22 cellular contexts compared by ENCODE assay signal in genomic region chr1:31099283-31100063, GRCh38. TPM values are rescaled to one million over a fixed set of nuclear protein-coding genes. Genes with fewer than 3 reads are reported as not detected.
A peak's percentile ranks its signal among the peaks of the same experiment; 100 is the strongest.
DNase-seq lines count a peak whose midpoint lies in the region; ATAC-seq and TF ChIP-seq lines count a peak whose summit lies in the region.
"Had no signal": no experiment of that assay in that cellular context is flagged by ENCODE, and none has a peak within 500 bp of the region (broad histone marks: within the 10 kb centered on the region; RNA-seq: fewer than 3 reads in every experiment).

No MANE protein-coding gene starts in this region.

- H3K4me1 Mint-ChIP-seq in Caco-2 (ENCODE audit: low read depth, unreplicated experiment) (peaks cover 6% of the 10 kb centered on the region), WTC11 (peaks cover 8% of the 10 kb centered on the region), osteocyte (ENCODE audit: unreplicated experiment) (peaks cover 47% of the 10 kb centered on the region), HFFc6 (ENCODE audit: low read depth) (peaks cover 38% of the 10 kb centered on the region)

- BruUV-seq in Caco-2 (replicated peaks; lab: Mats Ljungman, UMichigan): no TSS peak

- TF ChIP-seq CTCF in Caco-2 (IDR thresholded peaks at IDR 0.05; ENCODE audit: insufficient read depth in 1 of 2, low read depth in 1 of 2, low read length in 1 of 2, severe bottlenecking in 1 of 2, unreplicated experiment in 1 of 2): no peak
- TF ChIP-seq CTCF in WTC11 (IDR thresholded peaks at IDR 0.05): no peak
- TF ChIP-seq CTCF in osteocyte (IDR thresholded peaks at IDR 0.05): no peak
- TF ChIP-seq CTCF in left ventricle myocardium inferior (IDR thresholded peaks at IDR 0.05; ENCODE audit: borderline replicate concordance): no peak
- no peak for TF ChIP-seq CTCF in HFFc6 (IDR thresholded peaks at IDR 0.05)

- H3K4me3 Mint-ChIP-seq in Caco-2 (ENCODE audit: unreplicated experiment): no peak overlapping the region
- no peak overlapping the region for H3K4me3 Mint-ChIP-seq in WTC11
- H3K4me3 Mint-ChIP-seq in osteocyte (ENCODE audit: unreplicated experiment): no peak overlapping the region
- H3K4me3 Mint-ChIP-seq in HFFc6: no peak overlapping the region
- H3K4me3 Mint-ChIP-seq: endodermal cell; stimulated activated naive CD8-positive, alpha-beta T cell treated with anti-CD3 and anti-CD28 coated beads, Interleukin-15, Interleukin-2, amounts not matched to agents 100 ng/mL and 50 ng/mL, for 24 hours; type B pancreatic cell had no signal

- H3K36me3 ChIP-seq in Caco-2 (ENCODE audit: control insufficient read depth, insufficient read depth, low read length) (no peaks in the 10 kb centered on the region), left ventricle myocardium inferior (no peaks in the 10 kb centered on the region)
- H3K36me3 ChIP-seq: esophagus squamous epithelium, HAP-1, MG63, neutrophil had no signal

- CTCF ChIA-PET in Caco-2 (lab: Charles Lee): no interaction called here
- CTCF ChIA-PET in WTC11 (lab: Charles Lee): interaction anchor here (0.7 kb wide), 1 partner anchor 259 kb away, joined by 3 read pairs; no protein-coding TSS in a partner anchor

- H3K9me3 ChIP-seq in Caco-2: no peaks in the 10 kb centered on the region
- H3K9me3 ChIP-seq in left ventricle myocardium inferior (replicated peaks): no peaks in the 10 kb centered on the region
- H3K9me3 ChIP-seq: esophagus squamous epithelium, HAP-1, MG63, neutrophil had no signal

- intact Hi-C loops in Caco-2 (cut with micrococcal nuclease; ENCODE audit: unreplicated experiment): no loop called here
- intact Hi-C loops in left ventricle myocardium inferior (cut with micrococcal nuclease): no loop called here

- H3K4me1 ChIP-seq in Caco-2: peaks cover 12% of the 10 kb centered on the region
- H3K4me1 ChIP-seq in left ventricle myocardium inferior: peaks cover 16% of the 10 kb centered on the region

- no peaks in the 10 kb centered on the region for H3K36me3 Mint-ChIP-seq in Caco-2 (ENCODE audit: insufficient read depth, unreplicated experiment)
- H3K36me3 Mint-ChIP-seq in WTC11: no peaks in the 10 kb centered on the region
- H3K36me3 Mint-ChIP-seq in osteocyte (ENCODE audit: unreplicated experiment): no peaks in the 10 kb centered on the region
- no peaks in the 10 kb centered on the region for H3K36me3 Mint-ChIP-seq in HFFc6 (ENCODE audit: low read depth)
- H3K36me3 Mint-ChIP-seq: type B pancreatic cell had no signal

- H3K9me3 Mint-ChIP-seq in Caco-2 (ENCODE audit: unreplicated experiment) (no peaks in the 10 kb centered on the region), WTC11 (no peaks in the 10 kb centered on the region), osteocyte (ENCODE audit: unreplicated experiment) (no peaks in the 10 kb centered on the region), HFFc6 (no peaks in the 10 kb centered on the region)
- H3K9me3 Mint-ChIP-seq: endodermal cell; stimulated activated naive CD8-positive, alpha-beta T cell treated with anti-CD3 and anti-CD28 coated beads, Interleukin-15, Interleukin-2, amounts not matched to agents 100 ng/mL and 50 ng/mL, for 24 hours; type B pancreatic cell had no signal

- H3K4me3 ChIP-seq in Caco-2 (ENCODE audit: low read depth, low read length) (no peak overlapping the region), left ventricle myocardium inferior (no peak overlapping the region)
- H3K4me3 ChIP-seq: coronary artery, esophagus squamous epithelium, HAP-1, MG63 had no signal

- DNase-seq in Caco-2 (peak; percentile 24 to 46), WTC11 (ENCODE audit: low spot score) (no peak), left lobe of liver (ENCODE audit: low spot score) (peak; percentile 76), osteocyte (ENCODE audit: extremely low spot score, unreplicated experiment) (no peak), AML-193 (lab: John Stamatoyannopoulos, UW) (no peak), left ventricle myocardium inferior (no peak), HFFc6 (no peak)
- DNase-seq: activated gamma-delta T cell, endodermal cell, esophagus squamous epithelium, left ventricle myocardium superior, MG63, NCI-H1436, NCI-H526, retina had no signal

- POLR2A ChIA-PET in Caco-2 (lab: Charles Lee): no interaction called here
- POLR2A ChIA-PET in WTC11 (lab: Charles Lee): no interaction called here

- H3K27me3 Mint-ChIP-seq in Caco-2 (ENCODE audit: insufficient read depth, unreplicated experiment) (no peaks in the 10 kb centered on the region), WTC11 (ENCODE audit: low read depth) (no peaks in the 10 kb centered on the region), osteocyte (ENCODE audit: unreplicated experiment) (no peaks in the 10 kb centered on the region), HFFc6 (ENCODE audit: insufficient read depth) (no peaks in the 10 kb centered on the region)
- H3K27me3 Mint-ChIP-seq: stimulated activated naive CD8-positive, alpha-beta T cell treated with anti-CD3 and anti-CD28 coated beads, Interleukin-15, Interleukin-2, amounts not matched to agents 100 ng/mL and 50 ng/mL, for 24 hours; type B pancreatic cell had no signal

- H3K27me3 ChIP-seq in Caco-2 (replicated peaks; ENCODE audit: control insufficient read depth, insufficient read depth, low read length) (no peaks in the 10 kb centered on the region), left ventricle myocardium inferior (ENCODE audit: low read depth) (no peaks in the 10 kb centered on the region)
- H3K27me3 ChIP-seq: esophagus squamous epithelium, MG63, neutrophil had no signal

- ATAC-seq in WTC11 (no peak), left lobe of liver (peak; percentile 80), GM21717 (IDR thresholded peaks at IDR 0.05; ENCODE audit: unreplicated experiment) (no peak)
- ATAC-seq: left ventricle myocardium superior, SK-N-SH treated with all-trans-retinoic acid at 6 μM for 48 hours had no signal

- H3K27ac ChIP-seq in left ventricle myocardium inferior (replicated peaks): no peak overlapping the region
- H3K27ac ChIP-seq: coronary artery, esophagus squamous epithelium, neutrophil had no signal

- H3K27ac Mint-ChIP-seq in Caco-2 (ENCODE audit: unreplicated experiment): peak overlapping the region; percentile 32
- peak overlapping the region; percentile 80; the same call in 1 of the 2 replicates for H3K27ac Mint-ChIP-seq in WTC11
- H3K27ac Mint-ChIP-seq in osteocyte (ENCODE audit: unreplicated experiment): peak overlapping the region; percentile 70
- no peak overlapping the region for H3K27ac Mint-ChIP-seq in HFFc6
- H3K27ac Mint-ChIP-seq: endodermal cell; stimulated activated naive CD8-positive, alpha-beta T cell treated with anti-CD3 and anti-CD28 coated beads, Interleukin-15, Interleukin-2, amounts not matched to agents 100 ng/mL and 50 ng/mL, for 24 hours; type B pancreatic cell had no signal

TF ChIP-seq in WTC11, 78 proteins besides CTCF, POLR2A, EP300 and RAD21 (continues in another document):
- TF ChIP-seq NFYB (CRISPR knock-in tag; conservative IDR thresholded peaks at IDR 0.05; ENCODE audit: low read depth): no peak
- TF ChIP-seq HMGXB4 (CRISPR knock-in tag; IDR thresholded peaks at IDR 0.05): no peak
- TF ChIP-seq ZNF281 (CRISPR knock-in tag; IDR thresholded peaks at IDR 0.05): no peak
- no peak for TF ChIP-seq MYBL2 (CRISPR knock-in tag; IDR thresholded peaks at IDR 0.05)
- no peak for TF ChIP-seq ZNF232 (CRISPR knock-in tag; IDR thresholded peaks at IDR 0.05)
- TF ChIP-seq SOX15 (CRISPR knock-in tag; IDR thresholded peaks at IDR 0.05): no peak
- TF ChIP-seq, protein P1, sequence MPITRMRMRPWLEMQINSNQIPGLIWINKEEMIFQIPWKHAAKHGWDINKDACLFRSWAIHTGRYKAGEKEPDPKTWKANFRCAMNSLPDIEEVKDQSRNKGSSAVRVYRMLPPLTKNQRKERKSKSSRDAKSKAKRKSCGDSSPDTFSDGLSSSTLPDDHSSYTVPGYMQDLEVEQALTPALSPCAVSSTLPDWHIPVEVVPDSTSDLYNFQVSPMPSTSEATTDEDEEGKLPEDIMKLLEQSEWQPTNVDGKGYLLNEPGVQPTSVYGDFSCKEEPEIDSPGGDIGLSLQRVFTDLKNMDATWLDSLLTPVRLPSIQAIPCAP (CRISPR knock-in tag; IDR thresholded peaks at IDR 0.05): no peak
- TF ChIP-seq NR1H2 (CRISPR knock-in tag; IDR thresholded peaks at IDR 0.05): no peak
- no peak for TF ChIP-seq ELF4 (CRISPR knock-in tag; IDR thresholded peaks at IDR 0.05; ENCODE audit: low read depth)

RNA-seq across cellular contexts. Expression of gene PUM1, which starts 34.0 kb away (rescaled TPM):
- total RNA-seq in Caco-2 (2022) (92.3 and 93.7 TPM in 2 replicates), WTC11 (2021) (142 to 151 TPM (median 147 TPM) in 3 replicates), left lobe of liver (51.2 TPM), osteocyte (139 and 145 TPM in 2 replicates), left ventricle myocardium inferior (80.1 TPM)
- total RNA-seq in HFFc6 (2021; fragmentation: NEBNext Ultra II Directional; extraction: Animal tissue kit (Norgen Biotek cat#: 25700)): 10 to 100 TPM; 83.6 to 95.4 (median 90.8) TPM

Comparison
In these comparisons a context has a peak if more than half of its experiments do, and no peak if none do; other contexts are left out.
1. DNase-seq: peak in Caco-2 (2 of 2) and left lobe of liver (single experiment); none in WTC11 (single experiment), osteocyte (single experiment), AML-193 (0 of 2), left ventricle myocardium inferior (single experiment) and HFFc6 (single experiment).